In the genomic region with DNA sequence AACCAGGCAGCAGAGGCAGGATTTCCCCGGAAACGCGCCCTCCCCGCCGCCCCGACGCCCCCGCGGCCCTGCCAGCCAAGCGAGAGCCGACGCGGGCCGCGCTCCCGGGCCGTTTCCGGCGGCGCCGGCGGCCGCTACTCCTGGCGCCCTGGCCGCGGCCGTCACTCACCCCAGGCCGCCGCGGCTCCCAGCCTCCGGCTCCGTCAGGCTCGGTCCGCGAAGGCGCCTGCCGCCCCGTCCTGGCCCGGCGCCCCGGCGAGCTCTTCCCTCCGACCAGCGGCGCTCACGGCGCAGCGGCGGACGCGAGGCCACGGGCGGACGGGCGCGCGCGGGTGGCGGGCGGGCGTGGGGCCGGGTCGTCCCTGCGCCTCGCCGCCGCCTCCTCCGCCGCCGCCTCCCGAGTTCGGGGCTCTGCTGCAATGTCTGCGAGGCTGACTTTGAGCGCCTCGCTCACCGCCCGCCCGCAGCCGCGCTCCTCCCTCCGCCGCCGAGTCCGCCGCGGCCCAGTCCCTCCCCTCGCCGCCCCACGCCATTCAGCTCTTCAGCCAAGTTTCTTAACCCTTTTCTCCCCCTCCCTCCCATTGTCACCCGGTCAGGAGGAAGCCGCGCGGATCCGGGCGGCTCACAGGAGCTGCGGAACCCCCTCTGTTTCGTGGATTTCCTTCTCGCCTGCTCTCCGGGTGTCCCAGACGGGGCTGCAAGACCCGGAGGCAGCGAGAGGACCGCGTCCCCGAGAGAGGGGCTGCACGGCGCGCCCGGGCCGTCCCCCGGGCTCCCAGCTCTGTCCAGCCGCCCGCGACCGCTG, we compare ENCODE assay signal across 8 cellular contexts. TPM values are rescaled to one million over a fixed set of nuclear protein-coding genes. Genes with fewer than 3 reads are reported as not detected.
DNase-seq lines count a peak whose midpoint lies in the region; ATAC-seq and TF ChIP-seq lines count a peak whose summit lies in the region.

A gene with protein sequence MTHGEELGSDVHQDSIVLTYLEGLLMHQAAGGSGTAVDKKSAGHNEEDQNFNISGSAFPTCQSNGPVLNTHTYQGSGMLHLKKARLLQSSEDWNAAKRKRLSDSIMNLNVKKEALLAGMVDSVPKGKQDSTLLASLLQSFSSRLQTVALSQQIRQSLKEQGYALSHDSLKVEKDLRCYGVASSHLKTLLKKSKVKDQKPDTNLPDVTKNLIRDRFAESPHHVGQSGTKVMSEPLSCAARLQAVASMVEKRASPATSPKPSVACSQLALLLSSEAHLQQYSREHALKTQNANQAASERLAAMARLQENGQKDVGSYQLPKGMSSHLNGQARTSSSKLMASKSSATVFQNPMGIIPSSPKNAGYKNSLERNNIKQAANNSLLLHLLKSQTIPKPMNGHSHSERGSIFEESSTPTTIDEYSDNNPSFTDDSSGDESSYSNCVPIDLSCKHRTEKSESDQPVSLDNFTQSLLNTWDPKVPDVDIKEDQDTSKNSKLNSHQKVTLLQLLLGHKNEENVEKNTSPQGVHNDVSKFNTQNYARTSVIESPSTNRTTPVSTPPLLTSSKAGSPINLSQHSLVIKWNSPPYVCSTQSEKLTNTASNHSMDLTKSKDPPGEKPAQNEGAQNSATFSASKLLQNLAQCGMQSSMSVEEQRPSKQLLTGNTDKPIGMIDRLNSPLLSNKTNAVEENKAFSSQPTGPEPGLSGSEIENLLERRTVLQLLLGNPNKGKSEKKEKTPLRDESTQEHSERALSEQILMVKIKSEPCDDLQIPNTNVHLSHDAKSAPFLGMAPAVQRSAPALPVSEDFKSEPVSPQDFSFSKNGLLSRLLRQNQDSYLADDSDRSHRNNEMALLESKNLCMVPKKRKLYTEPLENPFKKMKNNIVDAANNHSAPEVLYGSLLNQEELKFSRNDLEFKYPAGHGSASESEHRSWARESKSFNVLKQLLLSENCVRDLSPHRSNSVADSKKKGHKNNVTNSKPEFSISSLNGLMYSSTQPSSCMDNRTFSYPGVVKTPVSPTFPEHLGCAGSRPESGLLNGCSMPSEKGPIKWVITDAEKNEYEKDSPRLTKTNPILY (N-terminal part only) (minus strand): TSS at position 425 of the 805 bp plus-strand sequence. CDS start 96,808 bp downstream, outside the sequence.

- peak within 1 kb of the TSS; percentile 93 for H3K4me3 Mint-ChIP-seq in GM23338
- peak within 1 kb of the TSS; percentile 99 for H3K4me3 Mint-ChIP-seq in type B pancreatic cell

- peak within 1 kb of the TSS; percentile 91 for H2AFZ ChIP-seq in GM23338

- H3K9me2 ChIP-seq in GM23338 (ENCODE audit: insufficient read depth) = no peaks in the 10 kb centered on the region

- 0% methylated on average over 78 to 115 of the region's 115 CpGs for WGBS in heart right ventricle, 2 donors

- ATAC-seq in GM23338 (peak; percentile 73), heart right ventricle (peak; percentile 92 to 98 (median 95))

- H3K27me3 ChIP-seq in GM23338 (ENCODE audit: insufficient read depth) (peaks cover 34% of the 10 kb centered on the region), heart right ventricle (no peaks in the 10 kb centered on the region)

- TF ChIP-seq CTCF in GM23338 (conservative IDR thresholded peaks at IDR 0.05; ENCODE audit: low read depth in 2 of 2) (no peak), heart right ventricle (IDR thresholded peaks at IDR 0.05) (no peak), type B pancreatic cell (conservative IDR thresholded peaks at IDR 0.05) (no peak)

- no peaks in the 10 kb centered on the region for H3K9me3 ChIP-seq in heart right ventricle

- H3K4me2 ChIP-seq in GM23338 = peak within 1 kb of the TSS; percentile 86

- no peaks in the 10 kb centered on the region for H3F3A ChIP-seq in GM23338 (replicated peaks; ENCODE audit: low read depth)

- H3K9me3 Mint-ChIP-seq in GM23338 (no peaks in the 10 kb centered on the region), type B pancreatic cell (no peaks in the 10 kb centered on the region)

- H3K36me3 ChIP-seq in GM23338 (ENCODE audit: insufficient read depth) = no peaks in the 10 kb centered on the region
- H3K36me3 ChIP-seq in heart right ventricle = no peaks in the 10 kb centered on the region

- H3K27ac Mint-ChIP-seq in GM23338 (peak within 1 kb of the TSS; percentile 87), type B pancreatic cell (peak within 1 kb of the TSS; percentile 98)

- intact Hi-C loops in T-helper 1 cell treated with Interleukin-12 subunit alpha and Interleukin-12 subunit beta and Interleukin-4 antibody, amounts not matched to agents 30 ng/mL and 1 ng/mL, for 36 hours (cut with micrococcal nuclease) = loop anchor here (1.0 to 10.0 kb wide), 12 partner anchors 200 to 847 kb away; a partner anchor contains a TSS
- intact Hi-C loops in heart right ventricle (cut with DNase I) (loop anchor here in 9 of 10 donors (5.0 to 10.0 kb wide), 10 partner anchors 87 to 680 kb away; a partner anchor contains a TSS), posterior vena cava (cut with DNase I) (loop anchor here in 1 of 2 donors (10.0 kb wide), 1 partner anchor 60 kb away; no protein-coding TSS in a partner anchor)

- H3K4me1 ChIP-seq in GM23338 (ENCODE audit: insufficient read depth) (peaks cover 41% of the 10 kb centered on the region), heart right ventricle (peaks cover 0 to 47% (median 38%) of the 10 kb centered on the region in 9 donors)

- H3K27ac ChIP-seq in GM23338 (ENCODE audit: low read depth) = no peak within 1 kb of the TSS
- peak within 1 kb of the TSS; percentile 92 to 99 (median 97) for H3K27ac ChIP-seq in heart right ventricle

- DNase-seq in EH (ENCODE audit: low read depth) = peak; percentile 93
- DNase-seq in GM23338 (ENCODE audit: low spot score) = peak; percentile 84
- DNase-seq in LoVo (ENCODE audit: low spot score) = peak; percentile 87
- peak; percentile 79 for DNase-seq in amniotic stem cell (lab: John Stamatoyannopoulos, UW)
- DNase-seq in heart right ventricle = peak; percentile 93 to 94
- DNase-seq in posterior vena cava (ENCODE audit: low spot score) = peak; percentile 98
- DNase-seq in type B pancreatic cell (ENCODE audit: extremely low spot score, unreplicated experiment) = peak; percentile 90

- H3K27me3 Mint-ChIP-seq in GM23338 (ENCODE audit: insufficient read depth, low read depth, poor library complexity) = peaks cover 13% of the 10 kb centered on the region
- no peaks in the 10 kb centered on the region for H3K27me3 Mint-ChIP-seq in type B pancreatic cell

- H3K36me3 Mint-ChIP-seq in GM23338 (ENCODE audit: low read depth) (no peaks in the 10 kb centered on the region; the same call in 2 of the 3 replicates), type B pancreatic cell (peaks cover 11% of the 10 kb centered on the region)

- H3K79me2 ChIP-seq in GM23338 (replicated peaks; ENCODE audit: insufficient read depth) = peaks cover 42% of the 10 kb centered on the region

- no peaks in the 10 kb centered on the region for H4K20me1 ChIP-seq in GM23338 (replicated peaks; ENCODE audit: insufficient read depth)

- H3K4me1 Mint-ChIP-seq in GM23338 (peaks cover 47% of the 10 kb centered on the region), type B pancreatic cell (ENCODE audit: unreplicated experiment) (peaks cover 31% of the 10 kb centered on the region)

- peak within 1 kb of the TSS; percentile 77 for H3K4me3 ChIP-seq in GM23338
- peak within 1 kb of the TSS; percentile 83 to 96 (median 90) for H3K4me3 ChIP-seq in heart right ventricle

RNA-seq across cellular contexts. Expression of the gene that starts here (rescaled TPM):
- total RNA-seq in GM23338 (2014; rRNA removed; shearing (Covaris generic)) = 8.9 and 9.0 TPM in 2 replicates
- 2.3 and 3.0 TPM in 2 replicates for polyA plus RNA-seq in GM23338 (2016; fragmentation: Nextera tagmentation; extraction: Ambion mirVana)
- 11.6 and 12.9 TPM in 2 replicates for total RNA-seq in T-helper 1 cell treated with Interleukin-12 subunit alpha and Interleukin-12 subunit beta and Interleukin-4 antibody, amounts not matched to agents 30 ng/mL and 1 ng/mL, for 36 hours
- total RNA-seq in heart right ventricle = 10 to 100 TPM; 13.6 to 40.3 (median 17.9) TPM
- polyA plus RNA-seq in heart right ventricle = 1 to 10 TPM; 3.2 to 4.5 TPM
- total RNA-seq in posterior vena cava = 10 to 100 TPM; 27.3 to 40.5 TPM
- total RNA-seq in type B pancreatic cell (ENCODE audit: low replicate concordance) = 52.5 and 88.6 TPM in 2 replicates
